6 cellular contexts compared by ENCODE assay signal in genomic region chr2:84678214-84678613, GRCh38.
"Had no signal": no experiment of that assay in that cellular context is flagged by ENCODE, and none has a peak within 500 bp of the region (broad histone marks: within the 10 kb centered on the region; RNA-seq: fewer than 3 reads in every experiment).

No MANE protein-coding gene starts in this region.

- ATAC-seq: GM23338, HepG2, K562 had no signal

- H3K27ac Mint-ChIP-seq: GM23338, H9 had no signal

- H3K4me3 Mint-ChIP-seq: GM23338, H9, IgD-negative memory B cell had no signal

- H3K4me3 ChIP-seq: GM23338, K562 had no signal

- DNase-seq: H9, HCEC 1CT had no signal

- H3K9me3 Mint-ChIP-seq: GM23338, H9, IgD-negative memory B cell had no signal

- H3K4me1 Mint-ChIP-seq: GM23338, H9, IgD-negative memory B cell had no signal
